3 cellular contexts compared by ENCODE assay signal in the genomic region with DNA sequence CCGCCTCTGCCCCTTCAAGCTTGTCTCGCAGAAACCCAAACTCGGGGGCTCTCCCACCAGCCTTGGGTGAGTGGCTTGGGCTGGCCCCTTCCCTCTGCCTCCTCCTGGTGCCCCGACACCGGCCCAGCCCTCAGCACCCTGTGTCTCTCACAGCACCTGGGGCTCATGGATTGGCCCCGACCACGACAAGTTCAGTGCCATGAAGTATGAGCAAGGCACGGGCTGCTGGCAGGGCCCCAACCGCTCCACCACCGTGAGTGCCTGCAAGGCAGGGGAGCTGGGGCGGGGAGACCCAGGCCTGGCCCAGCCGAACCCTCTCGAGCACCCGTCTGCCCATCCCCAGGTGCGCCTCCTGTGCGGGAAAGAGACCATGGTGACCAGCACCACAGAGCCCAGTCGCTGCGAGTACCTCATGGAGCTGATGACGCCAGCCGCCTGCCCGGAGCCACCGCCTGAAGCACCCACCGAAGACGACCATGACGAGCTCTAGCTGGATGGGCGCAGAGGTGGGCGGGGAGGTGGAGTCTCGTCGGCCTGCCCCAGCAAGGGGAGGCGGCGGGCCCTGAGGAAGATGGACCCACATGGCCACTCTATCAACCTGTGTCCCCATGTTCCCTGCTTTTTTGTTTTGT.
A peak's percentile ranks its signal among the peaks of the same experiment; 100 is the strongest.
TF ChIP-seq lines count a peak whose summit lies in the region.

No MANE protein-coding gene starts in this region.

TF ChIP-seq in SK-N-SH, 30 proteins besides CTCF, POLR2A, EP300 and RAD21:
- TF ChIP-seq RXRA (IDR thresholded peaks at IDR 0.05; ENCODE audit: borderline replicate concordance, low read depth) (no peak), RFX5 (IDR thresholded peaks at IDR 0.05; ENCODE audit: low read length) (no peak), FOXM1 (IDR thresholded peaks at IDR 0.05; ENCODE audit: low read depth) (no peak), GABPA (IDR thresholded peaks at IDR 0.05; ENCODE audit: low read depth) (no peak), FOXJ3 (CRISPR knock-in tag; IDR thresholded peaks at IDR 0.05) (no peak), USF2 (IDR thresholded peaks at IDR 0.05; ENCODE audit: borderline replicate concordance, low read depth, low read length) (no peak), YY1 (IDR thresholded peaks at IDR 0.05; ENCODE audit: low read depth) (no peak), SMC3 (IDR thresholded peaks at IDR 0.05; ENCODE audit: low read depth, low read length) (no peak), GATA2 (CRISPR knock-in tag; IDR thresholded peaks at IDR 0.05) (no peak), TEAD4 (IDR thresholded peaks at IDR 0.05; ENCODE audit: borderline replicate concordance, insufficient read depth) (no peak), NFIC (IDR thresholded peaks at IDR 0.05; ENCODE audit: borderline replicate concordance) (no peak)
- TF ChIP-seq, protein P1, sequence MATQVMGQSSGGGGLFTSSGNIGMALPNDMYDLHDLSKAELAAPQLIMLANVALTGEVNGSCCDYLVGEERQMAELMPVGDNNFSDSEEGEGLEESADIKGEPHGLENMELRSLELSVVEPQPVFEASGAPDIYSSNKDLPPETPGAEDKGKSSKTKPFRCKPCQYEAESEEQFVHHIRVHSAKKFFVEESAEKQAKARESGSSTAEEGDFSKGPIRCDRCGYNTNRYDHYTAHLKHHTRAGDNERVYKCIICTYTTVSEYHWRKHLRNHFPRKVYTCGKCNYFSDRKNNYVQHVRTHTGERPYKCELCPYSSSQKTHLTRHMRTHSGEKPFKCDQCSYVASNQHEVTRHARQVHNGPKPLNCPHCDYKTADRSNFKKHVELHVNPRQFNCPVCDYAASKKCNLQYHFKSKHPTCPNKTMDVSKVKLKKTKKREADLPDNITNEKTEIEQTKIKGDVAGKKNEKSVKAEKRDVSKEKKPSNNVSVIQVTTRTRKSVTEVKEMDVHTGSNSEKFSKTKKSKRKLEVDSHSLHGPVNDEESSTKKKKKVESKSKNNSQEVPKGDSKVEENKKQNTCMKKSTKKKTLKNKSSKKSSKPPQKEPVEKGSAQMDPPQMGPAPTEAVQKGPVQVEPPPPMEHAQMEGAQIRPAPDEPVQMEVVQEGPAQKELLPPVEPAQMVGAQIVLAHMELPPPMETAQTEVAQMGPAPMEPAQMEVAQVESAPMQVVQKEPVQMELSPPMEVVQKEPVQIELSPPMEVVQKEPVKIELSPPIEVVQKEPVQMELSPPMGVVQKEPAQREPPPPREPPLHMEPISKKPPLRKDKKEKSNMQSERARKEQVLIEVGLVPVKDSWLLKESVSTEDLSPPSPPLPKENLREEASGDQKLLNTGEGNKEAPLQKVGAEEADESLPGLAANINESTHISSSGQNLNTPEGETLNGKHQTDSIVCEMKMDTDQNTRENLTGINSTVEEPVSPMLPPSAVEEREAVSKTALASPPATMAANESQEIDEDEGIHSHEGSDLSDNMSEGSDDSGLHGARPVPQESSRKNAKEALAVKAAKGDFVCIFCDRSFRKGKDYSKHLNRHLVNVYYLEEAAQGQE (IDR thresholded peaks at IDR 0.05; ENCODE audit: low read depth, low read length): no peak

TF ChIP-seq in SK-N-SH treated with all-trans-retinoic acid at 6 μM for 48 hours, 23 proteins besides CTCF, POLR2A, EP300 and RAD21:
- TF ChIP-seq, protein P2, sequence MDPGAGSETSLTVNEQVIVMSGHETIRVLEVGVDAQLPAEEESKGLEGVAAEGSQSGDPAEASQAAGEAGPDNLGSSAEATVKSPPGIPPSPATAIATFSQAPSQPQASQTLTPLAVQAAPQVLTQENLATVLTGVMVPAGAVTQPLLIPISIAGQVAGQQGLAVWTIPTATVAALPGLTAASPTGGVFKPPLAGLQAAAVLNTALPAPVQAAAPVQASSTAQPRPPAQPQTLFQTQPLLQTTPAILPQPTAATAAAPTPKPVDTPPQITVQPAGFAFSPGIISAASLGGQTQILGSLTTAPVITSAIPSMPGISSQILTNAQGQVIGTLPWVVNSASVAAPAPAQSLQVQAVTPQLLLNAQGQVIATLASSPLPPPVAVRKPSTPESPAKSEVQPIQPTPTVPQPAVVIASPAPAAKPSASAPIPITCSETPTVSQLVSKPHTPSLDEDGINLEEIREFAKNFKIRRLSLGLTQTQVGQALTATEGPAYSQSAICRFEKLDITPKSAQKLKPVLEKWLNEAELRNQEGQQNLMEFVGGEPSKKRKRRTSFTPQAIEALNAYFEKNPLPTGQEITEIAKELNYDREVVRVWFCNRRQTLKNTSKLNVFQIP (CRISPR knock-in tag; IDR thresholded peaks at IDR 0.05; ENCODE audit: borderline replicate concordance, low read depth): no peak
- no peak for TF ChIP-seq RARB (CRISPR knock-in tag; IDR thresholded peaks at IDR 0.05)
- no peak for TF ChIP-seq ESRRG (CRISPR knock-in tag; IDR thresholded peaks at IDR 0.05)
- no peak for TF ChIP-seq CSRNP3 (CRISPR knock-in tag; IDR thresholded peaks at IDR 0.05)
- no peak for TF ChIP-seq BACH2 (CRISPR knock-in tag; IDR thresholded peaks at IDR 0.05; ENCODE audit: borderline replicate concordance)
- no peak for TF ChIP-seq OSR1 (CRISPR knock-in tag; IDR thresholded peaks at IDR 0.05)
- no peak for TF ChIP-seq GLIS3 (CRISPR knock-in tag; IDR thresholded peaks at IDR 0.05)
- no peak for TF ChIP-seq SNAI2 (CRISPR knock-in tag; IDR thresholded peaks at IDR 0.05)
- TF ChIP-seq ARNTL (CRISPR knock-in tag; IDR thresholded peaks at IDR 0.05; ENCODE audit: borderline replicate concordance, low read depth): no peak

TF ChIP-seq in K562, 482 proteins besides CTCF, POLR2A, EP300 and RAD21:
- TF ChIP-seq, protein P3, sequence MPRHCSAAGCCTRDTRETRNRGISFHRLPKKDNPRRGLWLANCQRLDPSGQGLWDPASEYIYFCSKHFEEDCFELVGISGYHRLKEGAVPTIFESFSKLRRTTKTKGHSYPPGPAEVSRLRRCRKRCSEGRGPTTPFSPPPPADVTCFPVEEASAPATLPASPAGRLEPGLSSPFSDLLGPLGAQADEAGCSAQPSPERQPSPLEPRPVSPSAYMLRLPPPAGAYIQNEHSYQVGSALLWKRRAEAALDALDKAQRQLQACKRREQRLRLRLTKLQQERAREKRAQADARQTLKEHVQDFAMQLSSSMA (CRISPR knock-in tag; IDR thresholded peaks at IDR 0.05): no peak
- TF ChIP-seq TRIM25 (IDR thresholded peaks at IDR 0.05; ENCODE audit: borderline replicate concordance): no peak
- no peak for TF ChIP-seq ZNF212 (CRISPR knock-in tag; IDR thresholded peaks at IDR 0.05)
- no peak for TF ChIP-seq HOMEZ (CRISPR knock-in tag; IDR thresholded peaks at IDR 0.05)
- TF ChIP-seq POLR2G (IDR thresholded peaks at IDR 0.05; ENCODE audit: low read depth, low read length): peak; percentile 55; the same call in 1 of the 2 replicates
- no peak for TF ChIP-seq U2AF2 (optimal IDR thresholded peaks at IDR 0.05; ENCODE audit: low read depth, low read length)
- TF ChIP-seq RBM22 (IDR thresholded peaks at IDR 0.05; ENCODE audit: low read depth, low read length, poor library complexity, severe bottlenecking): peak; percentile 25
- TF ChIP-seq, protein P4, sequence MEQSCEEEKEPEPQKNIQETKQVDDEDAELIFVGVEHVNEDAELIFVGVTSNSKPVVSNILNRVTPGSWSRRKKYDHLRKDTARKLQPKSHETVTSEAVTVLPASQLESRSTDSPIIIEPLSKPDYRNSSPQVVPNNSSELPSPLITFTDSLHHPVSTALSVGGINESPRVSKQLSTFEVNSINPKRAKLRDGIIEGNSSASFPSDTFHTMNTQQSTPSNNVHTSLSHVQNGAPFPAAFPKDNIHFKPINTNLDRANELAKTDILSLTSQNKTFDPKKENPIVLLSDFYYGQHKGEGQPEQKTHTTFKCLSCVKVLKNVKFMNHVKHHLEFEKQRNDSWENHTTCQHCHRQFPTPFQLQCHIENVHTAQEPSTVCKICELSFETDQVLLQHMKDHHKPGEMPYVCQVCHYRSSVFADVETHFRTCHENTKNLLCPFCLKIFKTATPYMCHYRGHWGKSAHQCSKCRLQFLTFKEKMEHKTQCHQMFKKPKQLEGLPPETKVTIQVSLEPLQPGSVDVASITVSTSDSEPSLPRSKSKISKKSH (CRISPR knock-in tag; IDR thresholded peaks at IDR 0.05): no peak
- no peak for TF ChIP-seq RFX5 (IDR thresholded peaks at IDR 0.05; ENCODE audit: low read depth, low read length)
- TF ChIP-seq NR2C2 (CRISPR knock-in tag; IDR thresholded peaks at IDR 0.05): no peak
- no peak for TF ChIP-seq NR2C2 (tag; IDR thresholded peaks at IDR 0.05)
- no peak for TF ChIP-seq EGR1 (conservative IDR thresholded peaks at IDR 0.05)
- no peak for TF ChIP-seq POLR2AphosphoS2 (IDR thresholded peaks at IDR 0.05; ENCODE audit: low read length)
TF ChIP-seq in K562: peak in this region for 2.
